Comparison of ENCODE assay signal across 7 cellular contexts in genomic region chr20:53660947-53661381, GRCh38.
DNase-seq lines count a peak whose midpoint lies in the region; ATAC-seq and TF ChIP-seq lines count a peak whose summit lies in the region.

No MANE protein-coding gene starts in this region.

- H3K27me3 Mint-ChIP-seq in H9 (ENCODE audit: low read depth): no peaks in the 10 kb centered on the region; the same call in 1 of the 2 replicates
- H3K27me3 Mint-ChIP-seq in activated CD4-positive, alpha-beta memory T cell treated with anti-CD3 and anti-CD28 coated beads, Interleukin-2, amount 10 ng/mL, durations not matched to agents 7 days and 5 days: no peaks in the 10 kb centered on the region
- peaks cover 0 to 7% (median 1%) of the 10 kb centered on the region in 3 donors for H3K27me3 Mint-ChIP-seq in immature natural killer cell (ENCODE audit: low read depth in 3 of 3)

- no peak overlapping the region for H2BK12ac ChIP-seq in H9 (ENCODE audit: insufficient read length, low read depth, low read length)

- H2BK20ac ChIP-seq in H9 (ENCODE audit: low read depth, low read length, poor library complexity, severe bottlenecking): no peak overlapping the region

- H3K4me1 Mint-ChIP-seq in H9 (peaks cover 44 to 49% of the 10 kb centered on the region in 2 experiments), immature natural killer cell (peaks cover 21 to 38% of the 10 kb centered on the region in 2 donors)
- peaks cover 51% of the 10 kb centered on the region for H3K4me1 Mint-ChIP-seq in activated CD4-positive, alpha-beta memory T cell treated with anti-CD3 and anti-CD28 coated beads, Interleukin-2, amount 10 ng/mL, durations not matched to agents 7 days and 5 days

- no peak overlapping the region for H4K8ac ChIP-seq in H9 (replicated peaks; ENCODE audit: insufficient read length, low read depth, low read length)

- H3K56ac ChIP-seq in H9 (ENCODE audit: insufficient read length, low read depth, low read length): no peak overlapping the region

- H3K36me3 Mint-ChIP-seq in H9 (ENCODE audit: insufficient read depth in 1 of 3, low read depth in 3 of 3): no peaks in the 10 kb centered on the region
- H3K36me3 Mint-ChIP-seq in activated CD4-positive, alpha-beta memory T cell treated with anti-CD3 and anti-CD28 coated beads, Interleukin-2, amount 10 ng/mL, durations not matched to agents 7 days and 5 days (ENCODE audit: low read depth): no peaks in the 10 kb centered on the region
- H3K36me3 Mint-ChIP-seq in immature natural killer cell: no peaks in the 10 kb centered on the region

- H3K4ac ChIP-seq in H9 (ENCODE audit: low read depth, low read length): no peak overlapping the region

- H3K27me3 ChIP-seq in H9 (ENCODE audit: insufficient read depth, low read length): no peaks in the 10 kb centered on the region

- H2BK120ac ChIP-seq in H9 (ENCODE audit: low read depth, low read length, poor library complexity, severe bottlenecking): no peak overlapping the region

- CTCF ChIA-PET in activated CD4-positive, alpha-beta memory T cell treated with anti-CD3 and anti-CD28 coated beads, Interleukin-2, amount 10 ng/mL, durations not matched to agents 7 days and 5 days (lab: Charles Lee): interaction anchor here (0.7 to 1.8 kb wide), 11 partner anchors 12 to 279 kb away, joined by 3 to 7 read pairs (median 3); no protein-coding TSS in a partner anchor

- POLR2A ChIA-PET in activated CD4-positive, alpha-beta memory T cell treated with anti-CD3 and anti-CD28 coated beads, Interleukin-2, amount 10 ng/mL, durations not matched to agents 7 days and 5 days (lab: Charles Lee): interaction anchor here (0.7 to 2.3 kb wide), 14 partner anchors 10 to 211 kb away, joined by 3 to 15 read pairs (median 4); partner anchors contain the start of gene ZNF217

- H3T11ph ChIP-seq in H9 (ENCODE audit: low read length): no peak overlapping the region

- peaks cover 2% of the 10 kb centered on the region for H3K23me2 ChIP-seq in H9 (ENCODE audit: insufficient read length, low read depth, low read length, poor library complexity, severe bottlenecking)

- no peaks in the 10 kb centered on the region for H4K20me1 ChIP-seq in H9 (ENCODE audit: control insufficient read depth, insufficient read depth, insufficient read length)

- H3K27ac ChIP-seq in H9 (ENCODE audit: insufficient read length, low read depth, low read length) (no peak overlapping the region), substantia nigra (ENCODE audit: low read depth, low read length, poor library complexity, severe bottlenecking) (peak overlapping the region; percentile 26)

- no peaks in the 10 kb centered on the region; the same call in 1 of the 2 replicates for H3K4me1 ChIP-seq in H9 (ENCODE audit: insufficient read depth, low read length)

- no peaks in the 10 kb centered on the region for H3K9me3 Mint-ChIP-seq in H9
- no peaks in the 10 kb centered on the region for H3K9me3 Mint-ChIP-seq in activated CD4-positive, alpha-beta memory T cell treated with anti-CD3 and anti-CD28 coated beads, Interleukin-2, amount 10 ng/mL, durations not matched to agents 7 days and 5 days
- no peaks in the 10 kb centered on the region for H3K9me3 Mint-ChIP-seq in immature natural killer cell

- no peak for DNase-seq in H9
- no peak for DNase-seq in activated CD4-positive, alpha-beta memory T cell treated with anti-CD3 and anti-CD28 coated beads, Interleukin-2, amount 10 ng/mL, durations not matched to agents 7 days and 5 days
- no peak for DNase-seq in immature natural killer cell
- peak in 1 of 49 donors; percentile 3 for DNase-seq in substantia nigra (lab: John Stamatoyannopoulos, UW)
- no peak for DNase-seq in kidney tubule cell (ENCODE audit: low spot score)
- DNase-seq in NCI-H2081 treated with DMSO at 0.1 percent for 48 hours (lab: John Stamatoyannopoulos, UW): no peak

- H3K27ac Mint-ChIP-seq in H9: peak overlapping the region in 1 of 3 experiments; percentile 32; a peak in 1 of 7 replicates
- H3K27ac Mint-ChIP-seq in activated CD4-positive, alpha-beta memory T cell treated with anti-CD3 and anti-CD28 coated beads, Interleukin-2, amount 10 ng/mL, durations not matched to agents 7 days and 5 days: peak overlapping the region; percentile 84
- H3K27ac Mint-ChIP-seq in immature natural killer cell: peak overlapping the region in 2 of 6 donors; percentile 54 to 60

- H2AFZ ChIP-seq in H9 (ENCODE audit: low read length): peak overlapping the region; percentile 46

- no peak; the same call in 2 of the 3 replicates for TF ChIP-seq CTCF in H9 (conservative IDR thresholded peaks at IDR 0.05)

- no peak overlapping the region for H3K23ac ChIP-seq in H9 (ENCODE audit: insufficient read length, low read depth, low read length)

- H3K4me2 ChIP-seq in H9 (ENCODE audit: insufficient read depth, insufficient read length, low read length): peak overlapping the region; percentile 16

- no peaks in the 10 kb centered on the region for H3K79me2 ChIP-seq in H9 (ENCODE audit: insufficient read depth, low read length)

- no peak overlapping the region for H3K14ac ChIP-seq in H9 (ENCODE audit: insufficient read depth, low read length)

- no CpG with 5 or more reads among the region's 6 CpGs for WGBS in H9 (ENCODE audit: extremely low coverage, insufficient read length, low lambda C conversion rate)

- H2BK15ac ChIP-seq in H9 (ENCODE audit: low read depth, low read length): no peak overlapping the region

- H4K91ac ChIP-seq in H9 (ENCODE audit: insufficient read length, low read depth, low read length): no peak overlapping the region

- no peak overlapping the region for H3K4me3 Mint-ChIP-seq in H9
- H3K4me3 Mint-ChIP-seq in activated CD4-positive, alpha-beta memory T cell treated with anti-CD3 and anti-CD28 coated beads, Interleukin-2, amount 10 ng/mL, durations not matched to agents 7 days and 5 days: peak overlapping the region; percentile 77
- H3K4me3 Mint-ChIP-seq in immature natural killer cell: peak overlapping the region; percentile 53 to 80 (median 76)

- no peaks in the 10 kb centered on the region for H3K9me3 ChIP-seq in H9 (ENCODE audit: control insufficient read depth, low read depth, low read length)

- H3K79me1 ChIP-seq in H9 (ENCODE audit: insufficient read depth, low read depth, low read length, poor library complexity, severe bottlenecking): no peaks in the 10 kb centered on the region

- H2AK5ac ChIP-seq in H9 (ENCODE audit: insufficient read length, low read length): no peak overlapping the region

- H3K18ac ChIP-seq in H9 (ENCODE audit: insufficient read length, low read depth, low read length): no peak overlapping the region

- H3K9ac ChIP-seq in H9 (ENCODE audit: extremely low read depth, insufficient read length, low read length): no peak overlapping the region

- no peak overlapping the region for H2BK5ac ChIP-seq in H9 (ENCODE audit: insufficient read length, low read length)

- H4K5ac ChIP-seq in H9 (ENCODE audit: insufficient read length, low read depth, low read length): no peak overlapping the region

- ATAC-seq in GM19023 (IDR thresholded peaks at IDR 0.05; ENCODE audit: unreplicated experiment): no peak

Comparison
In these comparisons a context has a peak if more than half of its experiments do, and no peak if none do; other contexts are left out.
1. H3K4me3 Mint-ChIP-seq: peak in activated CD4-positive, alpha-beta memory T cell treated with anti-CD3 and anti-CD28 coated beads, Interleukin-2, amount 10 ng/mL, durations not matched to agents 7 days and 5 days (single experiment) and immature natural killer cell (5 of 5); none in H9 (0 of 2).